ENCODE assay signal across 1 cellular context in genomic region chr12:53500776-53501614, GRCh38.
TF ChIP-seq lines count a peak whose summit lies in the region.

TARBP2 (plus strand) TSS chr12:53501283; CDS start chr12:53501409, 126 bp downstream.

TF ChIP-seq in HEK293, 187 proteins besides CTCF, POLR2A, EP300 and RAD21 (continued from another document and continues in another):
- TF ChIP-seq ZNF596 (tag by site-specific recombination; IDR thresholded peaks at IDR 0.05) (no peak), ZNF114 (tag by site-specific recombination; IDR thresholded peaks at IDR 0.05) (no peak), YY1 (tag by site-specific recombination; IDR thresholded peaks at IDR 0.05) (peak; percentile 77), GLIS2 (tag by site-specific recombination; IDR thresholded peaks at IDR 0.05) (no peak), ZFP3 (tag by site-specific recombination; IDR thresholded peaks at IDR 0.05; ENCODE audit: low read depth) (peak; percentile 96), ZNF530 (tag by site-specific recombination; IDR thresholded peaks at IDR 0.05; ENCODE audit: low read depth) (no peak), PBX3 (CRISPR knock-in tag; IDR thresholded peaks at IDR 0.05) (peak; percentile 17; the same call in 1 of the 2 replicates), ZNF423 (tag by site-specific recombination; IDR thresholded peaks at IDR 0.05) (no peak), MEIS1 (CRISPR knock-in tag; IDR thresholded peaks at IDR 0.05; ENCODE audit: borderline replicate concordance) (no peak), YY2 (tag by site-specific recombination; IDR thresholded peaks at IDR 0.05) (peak; percentile 70), SP2 (tag by site-specific recombination; IDR thresholded peaks at IDR 0.05) (peak; percentile 98), ZNF654 (tag by site-specific recombination; IDR thresholded peaks at IDR 0.05; ENCODE audit: low read depth) (no peak), ZNF777 (tag by site-specific recombination; IDR thresholded peaks at IDR 0.05; ENCODE audit: borderline replicate concordance) (no peak), ZNF211 (tag by site-specific recombination; IDR thresholded peaks at IDR 0.05; ENCODE audit: low read depth) (no peak), ZBTB7A (tag by site-specific recombination; IDR thresholded peaks at IDR 0.05; ENCODE audit: low read depth) (0 out of 2 replicates have a peak, but pooled peaks have one; percentile 20), ZNF518A (tag by site-specific recombination; conservative IDR thresholded peaks at IDR 0.05; ENCODE audit: low read depth) (peak; percentile 58), KLF16 (tag by site-specific recombination; IDR thresholded peaks at IDR 0.05) (peak; percentile 92), PRDM4 (tag by site-specific recombination; IDR thresholded peaks at IDR 0.05) (peak; percentile 66), ZBTB8A (tag by site-specific recombination; IDR thresholded peaks at IDR 0.05) (peak; percentile 82), ZNF24 (tag by site-specific recombination; IDR thresholded peaks at IDR 0.05) (peak; percentile 54; the same call in 1 of the 2 replicates), ZNF155 (tag by site-specific recombination; IDR thresholded peaks at IDR 0.05) (no peak), TRIM28 (IDR thresholded peaks at IDR 0.05; ENCODE audit: borderline replicate concordance, low read length) (no peak), MYNN (tag by site-specific recombination; IDR thresholded peaks at IDR 0.05; ENCODE audit: borderline replicate concordance) (0 out of 2 replicates have a peak, but pooled peaks have one; percentile 58), ZNF394 (tag by site-specific recombination; IDR thresholded peaks at IDR 0.05; ENCODE audit: borderline replicate concordance) (peak; percentile 100), BCL11B (tag by site-specific recombination; IDR thresholded peaks at IDR 0.05; ENCODE audit: low read depth) (peak; percentile 85; the same call in 1 of the 2 replicates), ZNF311 (tag by site-specific recombination; IDR thresholded peaks at IDR 0.05; ENCODE audit: borderline replicate concordance) (no peak), ZNF555 (tag by site-specific recombination; conservative IDR thresholded peaks at IDR 0.05) (no peak), MZF1 (tag by site-specific recombination; IDR thresholded peaks at IDR 0.05; ENCODE audit: borderline replicate concordance) (peak; percentile 99), ZEB2 (tag by site-specific recombination; IDR thresholded peaks at IDR 0.05) (peak; percentile 98), ZNF660 (tag by site-specific recombination; IDR thresholded peaks at IDR 0.05) (no peak), ZSCAN16 (tag by site-specific recombination; IDR thresholded peaks at IDR 0.05) (0 out of 2 replicates have a peak, but pooled peaks have one; percentile 22), ATF2 (tag by site-specific recombination; IDR thresholded peaks at IDR 0.05; ENCODE audit: low read depth) (peak; percentile 90), ZNF701 (tag by site-specific recombination; IDR thresholded peaks at IDR 0.05) (no peak), ZNF433 (tag by site-specific recombination; IDR thresholded peaks at IDR 0.05; ENCODE audit: low read depth) (no peak), PRDM2 (tag by site-specific recombination; IDR thresholded peaks at IDR 0.05; ENCODE audit: borderline replicate concordance) (no peak), ZNF157 (tag by site-specific recombination; IDR thresholded peaks at IDR 0.05) (no peak), ZBTB10 (tag by site-specific recombination; IDR thresholded peaks at IDR 0.05) (peak; percentile 89), ZNF132 (tag by site-specific recombination; IDR thresholded peaks at IDR 0.05; ENCODE audit: borderline replicate concordance) (no peak), ZNF362 (tag by site-specific recombination; IDR thresholded peaks at IDR 0.05) (no peak), HOXA7 (CRISPR knock-in tag; IDR thresholded peaks at IDR 0.05; ENCODE audit: borderline replicate concordance) (no peak), ZNF792 (tag by site-specific recombination; IDR thresholded peaks at IDR 0.05) (no peak), ZNF560 (tag by site-specific recombination; IDR thresholded peaks at IDR 0.05; ENCODE audit: borderline replicate concordance) (no peak)
